Comparison of ENCODE assay signal across 7 cellular contexts in genomic region chr19:32885255-32885654, GRCh38. TPM values are rescaled to one million over a fixed set of nuclear protein-coding genes. Genes with fewer than 3 reads are reported as not detected.
DNase-seq lines count a peak whose midpoint lies in the region; ATAC-seq, FAIRE-seq and TF ChIP-seq lines count a peak whose summit lies in the region.
"Not testable (repeated sequence)": the region's sequence is repeated elsewhere in the genome, so short reads cannot be mapped to it uniquely, and the experiment has no call there.
"Had no signal": no experiment of that assay in that cellular context is flagged by ENCODE, and none has a peak within 500 bp of the region (broad histone marks: within the 10 kb centered on the region; RNA-seq: fewer than 3 reads in every experiment).

No MANE protein-coding gene starts in this region.

- not testable (repeated sequence) for TF ChIP-seq EP300 in K562 (IDR thresholded peaks at IDR 0.05; ENCODE audit: low read length)

- BruUV-seq in K562 (replicated peaks; lab: Mats Ljungman, UMichigan), result not testable (repeated sequence)

- not testable (repeated sequence) for H3K4me1 ChIP-seq in HEK293 (ENCODE audit: control insufficient read depth, insufficient read depth, low read length); K562 (replicated peaks in 1 of 2; ENCODE audit: control insufficient read depth in 2 of 2, insufficient read depth in 2 of 2, low read length in 2 of 2); upper lobe of right lung

- H3K9me1 ChIP-seq in K562 (ENCODE audit: control insufficient read depth, insufficient read depth, low read length), result not testable (repeated sequence)

- TF ChIP-seq CTCF in HEK293 (tag by site-specific recombination; IDR thresholded peaks at IDR 0.05); K562 (IDR thresholded peaks at IDR 0.05 in 2 of 3, conservative IDR thresholded peaks at IDR 0.05 in 1 of 3; ENCODE audit: insufficient read depth in 2 of 3, low read depth in 1 of 3, low read length in 3 of 3); upper lobe of right lung (IDR thresholded peaks at IDR 0.05): not testable (repeated sequence)

- FAIRE-seq in K562 (lab: Jason Lieb, UNC), result not testable (repeated sequence)

- H3K36me3 ChIP-seq in HEK293 (ENCODE audit: control insufficient read depth in 2 of 2, insufficient read depth in 1 of 2, low read length in 2 of 2), result peaks cover 3 to 23% of the 10 kb centered on the region in 2 experiments; a peak in 2 of 3 replicates
- not testable (repeated sequence) for H3K36me3 ChIP-seq in K562 (ENCODE audit: control insufficient read depth, insufficient read depth, low read length); upper lobe of right lung

- not testable (repeated sequence) for H3K79me2 ChIP-seq in K562 (ENCODE audit: control insufficient read depth, insufficient read depth, low read length)

- TF ChIP-seq POLR2A in K562 (conservative IDR thresholded peaks at IDR 0.05), result not testable (repeated sequence)

- WGBS in K562 (ENCODE audit: insufficient coverage, low coverage, missing lambda C conversion rate), result 12% methylated on average over 5 of the region's 5 CpGs

- not testable (repeated sequence) for H2AFZ ChIP-seq in K562 (ENCODE audit: low read depth, low read length)

- not testable (repeated sequence) for H3K4me2 ChIP-seq in K562 (ENCODE audit: insufficient read depth, low read length)

- CTCF ChIA-PET in HEK293 (lab: Yijun Ruan, JAX), result interaction anchor here (0.6 to 0.7 kb wide), 3 partner anchors 135 to 1729 kb away, joined by 3 read pairs; no protein-coding TSS in a partner anchor
- CTCF ChIA-PET in K562 (lab: Yijun Ruan, JAX; ENCODE audit: low intra/inter-chr PET ratio), result not testable (repeated sequence)

- H3K27me3 ChIP-seq in K562 (ENCODE audit: control insufficient read depth in 2 of 2, insufficient read depth in 2 of 2, low read length in 2 of 2); upper lobe of right lung: not testable (repeated sequence)

- not testable (repeated sequence) for H3K27ac ChIP-seq in HEK293 (ENCODE audit: extremely low read depth, low read depth, low read length); K562 (ENCODE audit: extremely low read depth, low read depth, low read length); upper lobe of right lung

- not testable (repeated sequence) for H3K4me3 ChIP-seq in HEK293 (ENCODE audit: low read depth, low read length); K562; upper lobe of right lung

- POLR2A ChIA-PET in HEK293 (lab: Yijun Ruan, JAX), result interaction anchor here (1.4 kb wide), 1 partner anchor 19 kb away, joined by 3 read pairs; no protein-coding TSS in a partner anchor
- POLR2A ChIA-PET in K562 (lab: Yijun Ruan, JAX), result interaction anchor here (0.8 to 1.5 kb wide), 2 partner anchors 13 to 67 kb away, joined by 3 to 4 read pairs; no protein-coding TSS in a partner anchor

- not testable (repeated sequence) for ATAC-seq in K562, upper lobe of right lung

- in situ Hi-C loops in K562 (cut with MboI), result not testable (repeated sequence)

- TF ChIP-seq RAD21 in K562 (CRISPR knock-in tag; conservative IDR thresholded peaks at IDR 0.05 in 1 of 2, IDR thresholded peaks at IDR 0.05 in 1 of 2), result not testable (repeated sequence)

- not testable (repeated sequence) for H3K9me3 ChIP-seq in HEK293 (ENCODE audit: control insufficient read depth, insufficient read depth, low read depth, low read length); K562 (replicated peaks; ENCODE audit: control insufficient read depth, insufficient read depth, low read depth, low read length); upper lobe of right lung

- not testable (repeated sequence) for DNase-seq in K562 (ENCODE audit: extremely low read depth in 1 of 4, low spot score in 3 of 4)
- DNase-seq in iris pigment epithelial cell (ENCODE audit: low read depth) (peak; percentile 12), posterior vena cava (ENCODE audit: low spot score) (peak; percentile 23), upper lobe of right lung (peak; percentile 7)

- H3K9ac ChIP-seq in K562 (ENCODE audit: insufficient read depth in 1 of 2, low read depth in 2 of 2, low read length in 2 of 2), result not testable (repeated sequence)

- intact Hi-C loops in K562 (cut with micrococcal nuclease); posterior vena cava (cut with DNase I); upper lobe of right lung (cut with DNase I): not testable (repeated sequence)

- not testable (repeated sequence) for H4K20me1 ChIP-seq in K562 (replicated peaks; ENCODE audit: control insufficient read depth, insufficient read depth, low read length)

TF ChIP-seq in HEK293, 187 proteins besides CTCF, POLR2A, EP300 and RAD21:
- TF ChIP-seq ZNF121 (tag by site-specific recombination; IDR thresholded peaks at IDR 0.05), result peak; percentile 96
- peak; percentile 68; the same call in 1 of the 2 replicates for TF ChIP-seq ZSCAN16 (tag by site-specific recombination; IDR thresholded peaks at IDR 0.05)
TF ChIP-seq in HEK293: peak in this region for 2; not testable (repeated sequence) for 185.

TF ChIP-seq in K562, 482 proteins besides CTCF, POLR2A, EP300 and RAD21:
- TF ChIP-seq FOSL1 (tag; conservative IDR thresholded peaks at IDR 0.05) (0 out of 2 replicates have a peak, but pooled peaks have one; percentile 20), ZNF121 (CRISPR knock-in tag; conservative IDR thresholded peaks at IDR 0.05) (peak; percentile 69; the same call in 1 of the 2 replicates), ATF3 (IDR thresholded peaks at IDR 0.05) (peak; percentile 39; the same call in 1 of the 2 replicates), MEIS2 (IDR thresholded peaks at IDR 0.05; ENCODE audit: partially characterized antibody) (peak; percentile 67), PBX2 (tag; conservative IDR thresholded peaks at IDR 0.05; ENCODE audit: low read depth) (0 out of 2 replicates have a peak, but pooled peaks have one; percentile 24)
- TF ChIP-seq ATF3 (CRISPR knock-in tag; conservative IDR thresholded peaks at IDR 0.05); PBX2 (CRISPR knock-in tag; IDR thresholded peaks at IDR 0.05; ENCODE audit: low read depth): not testable (repeated sequence)

RNA-seq across cellular contexts. Expression of gene SLC7A9, which starts 15.7 kb away (rescaled TPM):
- total RNA-seq in K562 (2011; cell fraction: chromatin; rRNA removed; ENCODE audit: low replicate concordance), result not detected in 2 replicates
- total RNA-seq in K562 (2011; cell fraction: nucleolus; rRNA removed), result not detected in 2 replicates
- total RNA-seq in K562 (2011; cell fraction: nucleoplasm; rRNA removed), result not detected in 2 replicates
- total RNA-seq in K562 (2014; rRNA removed) (not detected in 2 replicates), K562 (2014; rRNA removed; fragmentation: Illumina TruSeq; extraction: Trizol) (not detected in 2 replicates), K562 (2015; rRNA removed; fragmentation: Illumina TruSeq; extraction: Trizol) (not detected in 2 replicates), K562 (2021) (not detected in 2 replicates), posterior vena cava (under 1 TPM in 1 of 2 donors, not detected in 1; 0.28 TPM), upper lobe of right lung (0.46 TPM)
- polyA plus RNA-seq in K562 (2011; rRNA removed) (not detected in 2 replicates), K562 (2014; fragmentation: Illumina TruSeq; extraction: Trizol) (not detected in 2 replicates), K562 (2014; fragmentation: Nextera tagmentation; extraction: Ambion mirVana) (not detected), K562 (2014; rRNA removed) (not detected in 2 replicates)
- not detected in 2 replicates for polyA plus RNA-seq in K562 (2011; cell fraction: cytosol; rRNA removed)
- polyA plus RNA-seq in K562 (2011; cell fraction: nucleus; rRNA removed), result not detected in 2 replicates
- polyA plus RNA-seq in K562 (2012), result 0.06 TPM in 1 of 2 replicates, not detected in the other
- polyA minus RNA-seq in K562 (2011; rRNA and poly(A)+ RNA removed), result not detected in 2 replicates
- polyA minus RNA-seq in K562 (2011; cell fraction: cytosol; rRNA and poly(A)+ RNA removed), result not detected in 2 replicates
- polyA minus RNA-seq in K562 (2011; cell fraction: nucleus; rRNA and poly(A)+ RNA removed), result not detected in 2 replicates
- total RNA-seq: CD8-positive, alpha-beta T cell had no signal
- polyA plus RNA-seq: BJ had no signal
